ENCODE assay signal across 8 cellular contexts in the genomic region with DNA sequence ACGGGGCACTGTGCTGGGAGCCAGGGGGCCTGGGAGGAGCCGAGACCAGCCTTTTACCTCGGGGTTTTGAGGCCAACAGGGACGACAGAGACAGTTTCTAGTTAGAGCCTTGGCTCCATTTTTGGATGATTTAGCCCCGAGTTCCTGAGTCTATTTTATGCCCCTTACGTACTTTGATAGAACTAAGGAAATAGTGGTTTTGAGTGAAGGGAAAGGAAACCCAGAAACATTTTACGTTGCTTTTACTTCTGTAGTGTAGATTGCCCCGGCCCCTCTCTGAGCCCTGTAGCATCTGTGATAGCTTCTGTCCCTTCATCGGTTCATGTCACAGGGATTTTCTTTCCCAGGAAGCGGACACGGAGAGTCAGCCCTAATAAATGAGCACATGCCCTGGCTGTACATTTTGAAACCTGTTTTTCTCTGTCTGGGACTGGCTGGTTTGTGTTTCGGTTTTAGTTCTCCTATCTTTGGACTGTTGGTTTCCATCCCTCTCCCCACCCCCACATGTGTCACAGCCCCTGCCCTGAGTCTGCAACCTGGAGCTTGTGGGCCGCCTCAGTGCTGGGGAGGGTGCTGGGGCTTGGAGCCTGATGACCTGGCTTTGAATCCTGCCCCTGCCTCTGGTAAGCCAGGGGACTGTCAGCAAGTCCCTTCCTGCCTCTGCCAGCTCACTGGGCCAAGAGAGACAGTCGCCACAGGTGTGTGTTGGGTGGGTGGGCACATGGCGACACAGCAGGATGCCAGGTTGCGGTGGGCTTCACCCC. TPM values are rescaled to one million over a fixed set of nuclear protein-coding genes. Genes with fewer than 3 reads are reported as not detected.
DNase-seq lines count a peak whose midpoint lies in the region; ATAC-seq lines count a peak whose summit lies in the region.

No MANE protein-coding gene starts in this region.

- DNase-seq in T-helper 9 cell (peak; percentile 47), AML-193 (lab: John Stamatoyannopoulos, UW) (no peak), cerebellum (ENCODE audit: low spot score) (no peak)
- DNase-seq in stimulated activated CD4-positive, alpha-beta T cell treated with anti-CD3 and anti-CD28 coated beads, Interleukin-1b, Interleukin-23, amount 100 ng/mL, for 4 hours (ENCODE audit: low read depth in 2 of 2), result peak; percentile 54 to 63

- ATAC-seq in GM18519 (IDR thresholded peaks at IDR 0.05; ENCODE audit: low FRiP score, unreplicated experiment) (peak; percentile 31), HG03025 (IDR thresholded peaks at IDR 0.05; ENCODE audit: low FRiP score, unreplicated experiment) (peak; percentile 59), GM18873 (IDR thresholded peaks at IDR 0.05; ENCODE audit: low FRiP score, unreplicated experiment) (no peak)

- H3K27ac ChIP-seq in cingulate gyrus (ENCODE audit: low read depth, low read length), result peak overlapping the region; percentile 69

RNA-seq across cellular contexts. Expression of a gene that starts 6.9 kb away (rescaled TPM):
- 29.8 TPM for total RNA-seq in cerebellum

RNA-seq across cellular contexts. Expression of a gene that starts 30.3 kb away (rescaled TPM):
- 18.3 TPM for total RNA-seq in cerebellum

RNA-seq across cellular contexts. Expression of a gene that starts 38.2 kb away (rescaled TPM):
- 13.8 TPM for total RNA-seq in cerebellum

RNA-seq across cellular contexts. Expression of a gene that starts 38.3 kb away (rescaled TPM):
- 25.3 TPM for total RNA-seq in cerebellum

RNA-seq across cellular contexts. Expression of a gene that starts 52.3 kb away (rescaled TPM):
- total RNA-seq in cerebellum, result 9.6 TPM

Comparison
In these comparisons a context has a peak if more than half of its experiments do, and no peak if none do; other contexts are left out.
1. DNase-seq: peak in T-helper 9 cell (single experiment) and stimulated activated CD4-positive, alpha-beta T cell treated with anti-CD3 and anti-CD28 coated beads, Interleukin-1b, Interleukin-23, amount 100 ng/mL, for 4 hours (2 of 2); none in AML-193 (0 of 2) and cerebellum (single experiment).